In genomic region chr20:12072221-12072944, GRCh38 we compare ENCODE assay signal across 32 cellular contexts.
"Had no signal": no experiment of that assay in that cellular context is flagged by ENCODE, and none has a peak within 500 bp of the region (broad histone marks: within the 10 kb centered on the region; RNA-seq: fewer than 3 reads in every experiment).

No MANE protein-coding gene starts in this region.

- H3K4me1 Mint-ChIP-seq: activated naive CD4-positive, alpha-beta T cell treated with anti-CD3 and anti-CD28 coated beads, Interleukin-2, amount 50 U/mL, for 24 hours; activated naive CD8-positive, alpha-beta T cell treated with anti-CD3 and anti-CD28 coated beads, Interleukin-2, amount 10 ng/mL, durations not matched to agents 7 days and 5 days; activated T-helper 17 cell treated with anti-CD3 and anti-CD28 coated beads, Interleukin-2, amount 50 U/mL, for 72 hours had no signal

- H3K36me3 Mint-ChIP-seq: activated naive CD4-positive, alpha-beta T cell treated with anti-CD3 and anti-CD28 coated beads, Interleukin-2, amount 50 U/mL, for 24 hours; activated naive CD8-positive, alpha-beta T cell treated with anti-CD3 and anti-CD28 coated beads, Interleukin-2, amount 10 ng/mL, durations not matched to agents 7 days and 5 days had no signal

- H3K9me3 ChIP-seq: ascending aorta, breast epithelium, MG63 had no signal

- H3K27ac Mint-ChIP-seq: activated CD8-positive, alpha-beta T cell treated with anti-CD3 and anti-CD28 coated beads for 36 hours; activated naive CD4-positive, alpha-beta T cell treated with anti-CD3 and anti-CD28 coated beads, Interleukin-2, amount 50 U/mL, for 24 hours; activated naive CD8-positive, alpha-beta T cell treated with anti-CD3 and anti-CD28 coated beads, Interleukin-2, amount 10 ng/mL, durations not matched to agents 7 days and 5 days; activated T-cell treated with anti-CD3 and anti-CD28 coated beads, Interleukin-2, amount 50 U/mL, for 72 hours; activated T-helper 17 cell treated with anti-CD3 and anti-CD28 coated beads, Interleukin-2, amount 50 U/mL, for 72 hours had no signal

- H3K4me3 Mint-ChIP-seq: activated CD8-positive, alpha-beta T cell treated with anti-CD3 and anti-CD28 coated beads for 36 hours; activated naive CD4-positive, alpha-beta T cell treated with anti-CD3 and anti-CD28 coated beads, Interleukin-2, amount 50 U/mL, for 24 hours; activated naive CD8-positive, alpha-beta T cell treated with anti-CD3 and anti-CD28 coated beads, Interleukin-2, amount 10 ng/mL, durations not matched to agents 7 days and 5 days; activated T-cell treated with anti-CD3 and anti-CD28 coated beads, Interleukin-2, amount 50 U/mL, for 72 hours; activated T-helper 17 cell treated with anti-CD3 and anti-CD28 coated beads, Interleukin-2, amount 50 U/mL, for 72 hours had no signal

- H3K27me3 Mint-ChIP-seq: activated CD8-positive, alpha-beta T cell treated with anti-CD3 and anti-CD28 coated beads for 36 hours; activated naive CD4-positive, alpha-beta T cell treated with anti-CD3 and anti-CD28 coated beads, Interleukin-2, amount 50 U/mL, for 24 hours; activated naive CD8-positive, alpha-beta T cell treated with anti-CD3 and anti-CD28 coated beads, Interleukin-2, amount 10 ng/mL, durations not matched to agents 7 days and 5 days; activated T-helper 17 cell treated with anti-CD3 and anti-CD28 coated beads, Interleukin-2, amount 50 U/mL, for 72 hours had no signal

- DNase-seq: activated CD4-positive, alpha-beta T cell treated with anti-CD3 and anti-CD28 coated beads for 1 hour; activated CD4-positive, alpha-beta T cell treated with anti-CD3 and anti-CD28 coated beads for 48 hours; activated CD4-positive, CD25-positive, alpha-beta regulatory T cell; activated CD8-positive, alpha-beta T cell treated with anti-CD3 and anti-CD28 coated beads for 36 hours; activated gamma-delta T cell; activated naive CD4-positive, alpha-beta T cell treated with Interleukin-2 at 50 U/mL for 16 hours; activated naive CD8-positive, alpha-beta T cell treated with anti-CD3 and anti-CD28 coated beads, Interleukin-2, amount 10 ng/mL, durations not matched to agents 7 days and 5 days; activated T-cell treated with anti-CD3 and anti-CD28 coated beads, Interleukin-2, amount 50 U/mL, for 1 hour; activated T-cell treated with anti-CD3 and anti-CD28 coated beads, Interleukin-2, amount 50 U/mL, for 72 hours; amygdala; caudate nucleus; Karpas-422; NCI-H1048; NCI-H1105 treated with DMSO at 0.1 percent for 48 hours; NCI-H1436; NCI-H1694; NCI-H1930; NCI-H2081 treated with DMSO at 0.1 percent for 48 hours; NCI-H345; NCI-H524 treated with DMSO at 0.1 percent for 48 hours; SIG-M5; SW 1271; T1000; WERI-Rb-1 had no signal

- H3K36me3 ChIP-seq: ascending aorta, breast epithelium, MG63, WERI-Rb-1 had no signal

- H3K4me1 ChIP-seq: ascending aorta, breast epithelium had no signal

- H3K9me3 Mint-ChIP-seq: activated CD8-positive, alpha-beta T cell treated with anti-CD3 and anti-CD28 coated beads for 36 hours; activated naive CD4-positive, alpha-beta T cell treated with anti-CD3 and anti-CD28 coated beads, Interleukin-2, amount 50 U/mL, for 24 hours had no signal

- H3K27ac ChIP-seq: ascending aorta, breast epithelium, WERI-Rb-1 had no signal

- ATAC-seq: activated CD8-positive, alpha-beta T cell treated with anti-CD3 and anti-CD28 coated beads for 36 hours; activated T-cell treated with anti-CD3 and anti-CD28 coated beads, Interleukin-2, amount 50 U/mL, for 72 hours; activated T-helper 17 cell treated with anti-CD3 and anti-CD28 coated beads, Interleukin-2, amount 50 U/mL, for 72 hours; K562; Panc1; SK-N-SH treated with all-trans-retinoic acid at 6 μM for 48 hours had no signal

- H3K27me3 ChIP-seq: ascending aorta, breast epithelium, MG63 had no signal

- H3K4me3 ChIP-seq: ascending aorta, breast epithelium, K562, MG63 had no signal
